In genomic region chr11:109971184-109971523, GRCh38 we compare ENCODE assay signal across 11 cellular contexts.
DNase-seq lines count a peak whose midpoint lies in the region; ATAC-seq and TF ChIP-seq lines count a peak whose summit lies in the region.
"Had no signal": no experiment of that assay in that cellular context is flagged by ENCODE, and none has a peak within 500 bp of the region (broad histone marks: within the 10 kb centered on the region; RNA-seq: fewer than 3 reads in every experiment).

No MANE protein-coding gene starts in this region.

- DNase-seq in A673 (ENCODE audit: low spot score) (peak; percentile 99), RPMI8226 (peak; percentile 85), glomerular endothelial cell (ENCODE audit: extremely low read depth, low read depth, low spot score) (peak; percentile 77), NCI-H2227 (lab: John Stamatoyannopoulos, UW; ENCODE audit: unreplicated experiment) (no peak), NCI-H510A (lab: John Stamatoyannopoulos, UW) (no peak), T1000 (lab: John Stamatoyannopoulos, UW) (no peak)
- DNase-seq: aorta, NCI-H1930 had no signal

- CTCF ChIA-PET in A673 (lab: Charles Lee), result interaction anchor here (0.9 kb wide), 1 partner anchor 120 kb away, joined by 5 read pairs; no protein-coding TSS in a partner anchor

- intact Hi-C loops in A673 (cut with micrococcal nuclease; ENCODE audit: unreplicated experiment), result loop anchor here (1.0 to 2.0 kb wide), 5 partner anchors 24 to 123 kb away; no protein-coding TSS in a partner anchor

- no TSS peak for BruUV-seq in A673 (replicated peaks; lab: Mats Ljungman, UMichigan)

- no peaks in the 10 kb centered on the region for H3K27me3 ChIP-seq in A673 (replicated peaks; ENCODE audit: insufficient read depth, low read depth, low read length, poor library complexity)

- H3K4me3 ChIP-seq in A673 (ENCODE audit: low read depth, low read length, poor library complexity, severe bottlenecking), result peak overlapping the region; percentile 23
- H3K4me3 ChIP-seq: skin epidermis had no signal

- H3K27ac ChIP-seq in A673 (ENCODE audit: low read depth, low read length, poor library complexity, severe bottlenecking), result peak overlapping the region; percentile 88

- peaks cover 48% of the 10 kb centered on the region for H3K4me1 ChIP-seq in A673 (ENCODE audit: insufficient read depth, low read length, poor library complexity, severe bottlenecking)

- POLR2A ChIA-PET in A673 (lab: Charles Lee; ENCODE audit: low non-redundant PET), result interaction anchor here (0.5 to 0.6 kb wide), 2 partner anchors 123 to 1185 kb away, joined by 3 to 7 read pairs; no protein-coding TSS in a partner anchor

- TF ChIP-seq CTCF in A673 (conservative IDR thresholded peaks at IDR 0.05; ENCODE audit: low read depth, low read length), result no peak

- H3K36me3 ChIP-seq in A673 (ENCODE audit: insufficient read depth, low read length, poor library complexity, severe bottlenecking), result no peaks in the 10 kb centered on the region

- H3K9me3 ChIP-seq in A673 (ENCODE audit: low read depth, low read length, poor library complexity, severe bottlenecking), result no peaks in the 10 kb centered on the region

- peak; percentile 24 for ATAC-seq in GM21423 (IDR thresholded peaks at IDR 0.05; ENCODE audit: unreplicated experiment)
- ATAC-seq in HG02588 (IDR thresholded peaks at IDR 0.05; ENCODE audit: unreplicated experiment), result no peak

Comparison
In these comparisons a context has a peak if more than half of its experiments do, and no peak if none do; other contexts are left out.
1. DNase-seq: peak in A673 (single experiment), RPMI8226 (single experiment) and glomerular endothelial cell (single experiment); none in NCI-H2227 (single experiment), NCI-H510A (single experiment) and T1000 (single experiment).